Comparison of ENCODE assay signal across 1 cellular context in the genomic region with DNA sequence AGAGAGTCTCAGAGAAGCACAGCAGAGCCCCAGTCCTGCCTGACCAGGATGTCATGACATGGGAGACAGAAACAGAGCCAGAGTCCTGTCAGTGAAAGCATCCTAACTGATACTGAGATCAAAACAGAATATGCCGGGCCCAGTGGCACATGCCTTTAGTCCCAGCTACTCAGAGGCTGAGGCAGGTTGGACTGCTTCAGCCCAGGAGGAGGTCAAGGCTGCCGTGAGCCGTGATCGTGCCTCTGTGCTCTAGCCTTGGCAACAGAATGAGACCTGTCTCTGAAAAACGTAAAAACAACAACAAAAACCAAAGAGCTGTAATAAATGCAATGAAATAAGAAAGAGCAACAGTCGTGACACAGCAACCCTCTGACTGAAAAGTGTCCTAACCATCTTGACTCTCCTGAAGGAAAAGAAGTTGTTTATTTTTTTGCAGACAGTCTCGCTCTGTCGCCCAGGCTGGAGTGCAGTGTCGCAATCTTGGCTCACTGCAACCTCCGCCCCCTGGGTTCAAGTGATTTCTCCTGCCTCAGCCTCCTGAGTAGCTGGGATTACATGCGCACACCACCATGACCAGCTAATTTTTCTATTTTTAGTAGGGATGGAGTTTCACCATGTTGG.
TF ChIP-seq lines count a peak whose summit lies in the region.

No MANE protein-coding gene starts in this region.

TF ChIP-seq in K562, 482 proteins besides CTCF, POLR2A, EP300 and RAD21:
- TF ChIP-seq, protein P1, sequence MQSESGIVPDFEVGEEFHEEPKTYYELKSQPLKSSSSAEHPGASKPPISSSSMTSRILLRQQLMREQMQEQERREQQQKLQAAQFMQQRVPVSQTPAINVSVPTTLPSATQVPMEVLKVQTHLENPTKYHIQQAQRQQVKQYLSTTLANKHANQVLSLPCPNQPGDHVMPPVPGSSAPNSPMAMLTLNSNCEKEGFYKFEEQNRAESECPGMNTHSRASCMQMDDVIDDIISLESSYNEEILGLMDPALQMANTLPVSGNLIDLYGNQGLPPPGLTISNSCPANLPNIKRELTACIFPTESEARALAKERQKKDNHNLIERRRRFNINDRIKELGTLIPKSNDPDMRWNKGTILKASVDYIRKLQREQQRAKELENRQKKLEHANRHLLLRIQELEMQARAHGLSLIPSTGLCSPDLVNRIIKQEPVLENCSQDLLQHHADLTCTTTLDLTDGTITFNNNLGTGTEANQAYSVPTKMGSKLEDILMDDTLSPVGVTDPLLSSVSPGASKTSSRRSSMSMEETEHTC (IDR thresholded peaks at IDR 0.05): no peak
- peak; percentile 79 for TF ChIP-seq CEBPB (tag; IDR thresholded peaks at IDR 0.05)
- no peak for TF ChIP-seq CEBPG (CRISPR knock-in tag; IDR thresholded peaks at IDR 0.05)
- peak in 1 of 2 experiments; percentile 60; a peak in 2 of 4 replicates for TF ChIP-seq CEBPG (tag; conservative IDR thresholded peaks at IDR 0.05 in 1 of 2, IDR thresholded peaks at IDR 0.05 in 1 of 2)
